In the genomic region with DNA sequence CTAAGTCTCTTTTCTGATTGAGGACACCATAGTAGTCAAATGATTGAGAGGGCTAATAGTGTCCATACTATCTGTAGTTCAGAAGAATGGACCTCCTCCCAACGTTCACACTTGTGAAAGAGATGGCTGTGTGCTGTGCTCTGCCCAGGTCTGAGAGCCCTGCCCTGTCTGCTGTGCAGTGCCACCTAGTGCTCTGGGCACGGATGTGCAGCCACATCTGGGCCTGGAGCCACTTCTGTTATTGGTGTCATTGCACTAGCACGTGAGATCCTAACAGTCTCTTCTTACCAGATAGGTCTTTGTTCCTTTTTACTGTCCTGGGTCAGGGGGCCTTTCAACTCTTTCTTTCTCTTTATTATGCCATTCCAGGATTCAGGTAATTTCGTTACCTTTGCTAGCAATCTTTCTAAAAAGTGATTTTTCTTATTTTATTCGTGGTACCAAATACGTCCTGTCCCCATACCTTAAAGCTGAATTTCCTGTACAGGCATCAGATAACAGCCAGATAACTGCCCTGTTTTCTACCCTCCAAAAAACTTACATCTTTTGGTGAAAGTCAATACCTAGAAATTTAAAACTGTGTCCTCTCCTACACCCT, we compare ENCODE assay signal across 8 cellular contexts. TPM values are rescaled to one million over a fixed set of nuclear protein-coding genes. Genes with fewer than 3 reads are reported as not detected.
DNase-seq lines count a peak whose midpoint lies in the region; ATAC-seq and TF ChIP-seq lines count a peak whose summit lies in the region.

No MANE protein-coding gene starts in this region.

- H4K20me1 ChIP-seq in Karpas-422 (ENCODE audit: insufficient read depth, low read depth, low read length) (no peaks in the 10 kb centered on the region), neural progenitor cell (ENCODE audit: low read depth) (peaks cover 26% of the 10 kb centered on the region)

- ATAC-seq in GM21515 (IDR thresholded peaks at IDR 0.05; ENCODE audit: unreplicated experiment), result peak; percentile 57

- H2AFZ ChIP-seq in Karpas-422 (ENCODE audit: low read length), result no peak overlapping the region
- H2AFZ ChIP-seq in neural progenitor cell (replicated peaks), result no peak overlapping the region

- H3K4me2 ChIP-seq in Karpas-422 (ENCODE audit: low read depth, low read length, poor library complexity, severe bottlenecking), result no peak overlapping the region
- H3K4me2 ChIP-seq in neural progenitor cell, result peak overlapping the region; percentile 53

- peaks cover 9% of the 10 kb centered on the region for H3K4me1 Mint-ChIP-seq in activated T-cell treated with anti-CD3 and anti-CD28 coated beads, Interleukin-2, amount 50 U/mL, for 24 hours (ENCODE audit: low read depth)
- peaks cover 8% of the 10 kb centered on the region for H3K4me1 Mint-ChIP-seq in neural progenitor cell
- peaks cover 9% of the 10 kb centered on the region for H3K4me1 Mint-ChIP-seq in stimulated activated naive CD8-positive, alpha-beta T cell treated with anti-CD3 and anti-CD28 coated beads, Interleukin-15, Interleukin-2, amounts not matched to agents 100 ng/mL and 50 ng/mL, for 24 hours (ENCODE audit: low read depth)

- H3K79me2 ChIP-seq in Karpas-422 (ENCODE audit: low read length) (peaks cover 2% of the 10 kb centered on the region; the same call in 1 of the 2 replicates), neural progenitor cell (ENCODE audit: low read depth) (no peaks in the 10 kb centered on the region)

- DNase-seq in COLO668 (lab: John Stamatoyannopoulos, UW; ENCODE audit: unreplicated experiment), result peak; percentile 77
- peak; percentile 93 for DNase-seq in Karpas-422
- peak; percentile 83 for DNase-seq in activated T-cell treated with anti-CD3 and anti-CD28 coated beads, Interleukin-2, amount 50 U/mL, for 24 hours
- peak; percentile 87 for DNase-seq in fibroblast of mammary gland (ENCODE audit: low read depth)
- peak; percentile 91 for DNase-seq in neural progenitor cell (ENCODE audit: low spot score)

- H3K4me3 ChIP-seq in Karpas-422 (ENCODE audit: low read length) (no peak overlapping the region), fibroblast of mammary gland (ENCODE audit: control insufficient read depth, low read depth, low read length) (no peak overlapping the region), neural progenitor cell (peak overlapping the region; percentile 3)

- H3K27ac Mint-ChIP-seq in activated T-cell treated with anti-CD3 and anti-CD28 coated beads, Interleukin-2, amount 50 U/mL, for 24 hours, result no peak overlapping the region
- no peak overlapping the region for H3K27ac Mint-ChIP-seq in neural progenitor cell
- H3K27ac Mint-ChIP-seq in stimulated activated naive CD8-positive, alpha-beta T cell treated with anti-CD3 and anti-CD28 coated beads, Interleukin-15, Interleukin-2, amounts not matched to agents 100 ng/mL and 50 ng/mL, for 24 hours, result peak overlapping the region; percentile 57

- peaks cover 90% of the 10 kb centered on the region for H3K36me3 Mint-ChIP-seq in activated T-cell treated with anti-CD3 and anti-CD28 coated beads, Interleukin-2, amount 50 U/mL, for 24 hours (ENCODE audit: low read depth)
- peaks cover 36% of the 10 kb centered on the region for H3K36me3 Mint-ChIP-seq in neural progenitor cell
- peaks cover 70% of the 10 kb centered on the region for H3K36me3 Mint-ChIP-seq in stimulated activated naive CD8-positive, alpha-beta T cell treated with anti-CD3 and anti-CD28 coated beads, Interleukin-15, Interleukin-2, amounts not matched to agents 100 ng/mL and 50 ng/mL, for 24 hours (ENCODE audit: low read depth)

- peaks cover 43% of the 10 kb centered on the region for H3F3A ChIP-seq in neural progenitor cell (ENCODE audit: low read depth)

- no peak overlapping the region for H3K27ac ChIP-seq in Karpas-422 (ENCODE audit: low read length)
- H3K27ac ChIP-seq in neural progenitor cell, result peak overlapping the region; percentile 31

- H3K9me3 ChIP-seq in Karpas-422 (ENCODE audit: low read length) (no peaks in the 10 kb centered on the region), neural progenitor cell (ENCODE audit: low read depth) (no peaks in the 10 kb centered on the region)

- no peaks in the 10 kb centered on the region for H3K27me3 Mint-ChIP-seq in activated T-cell treated with anti-CD3 and anti-CD28 coated beads, Interleukin-2, amount 50 U/mL, for 24 hours
- peaks cover 5% of the 10 kb centered on the region for H3K27me3 Mint-ChIP-seq in neural progenitor cell (ENCODE audit: insufficient read depth, low read depth)
- no peaks in the 10 kb centered on the region for H3K27me3 Mint-ChIP-seq in stimulated activated naive CD8-positive, alpha-beta T cell treated with anti-CD3 and anti-CD28 coated beads, Interleukin-15, Interleukin-2, amounts not matched to agents 100 ng/mL and 50 ng/mL, for 24 hours

- H3K9me2 ChIP-seq in Karpas-422 (replicated peaks; ENCODE audit: insufficient read depth, low read length), result no peaks in the 10 kb centered on the region

- no peaks in the 10 kb centered on the region for H3K9me3 Mint-ChIP-seq in activated T-cell treated with anti-CD3 and anti-CD28 coated beads, Interleukin-2, amount 50 U/mL, for 24 hours
- H3K9me3 Mint-ChIP-seq in neural progenitor cell, result no peaks in the 10 kb centered on the region
- H3K9me3 Mint-ChIP-seq in stimulated activated naive CD8-positive, alpha-beta T cell treated with anti-CD3 and anti-CD28 coated beads, Interleukin-15, Interleukin-2, amounts not matched to agents 100 ng/mL and 50 ng/mL, for 24 hours, result no peaks in the 10 kb centered on the region

- H3K4me3 Mint-ChIP-seq in activated T-cell treated with anti-CD3 and anti-CD28 coated beads, Interleukin-2, amount 50 U/mL, for 24 hours, result no peak overlapping the region
- no peak overlapping the region for H3K4me3 Mint-ChIP-seq in neural progenitor cell
- H3K4me3 Mint-ChIP-seq in stimulated activated naive CD8-positive, alpha-beta T cell treated with anti-CD3 and anti-CD28 coated beads, Interleukin-15, Interleukin-2, amounts not matched to agents 100 ng/mL and 50 ng/mL, for 24 hours, result no peak overlapping the region

- H3K9ac ChIP-seq in Karpas-422 (ENCODE audit: low read length) (no peak overlapping the region), neural progenitor cell (no peak overlapping the region)

- no peaks in the 10 kb centered on the region for H3K27me3 ChIP-seq in Karpas-422 (ENCODE audit: low read length)
- no peaks in the 10 kb centered on the region for H3K27me3 ChIP-seq in neural progenitor cell

- peaks cover 52% of the 10 kb centered on the region for H3K36me3 ChIP-seq in Karpas-422 (ENCODE audit: insufficient read depth, low read length)
- no peaks in the 10 kb centered on the region for H3K36me3 ChIP-seq in neural progenitor cell

- TF ChIP-seq CTCF in fibroblast of mammary gland (conservative IDR thresholded peaks at IDR 0.05; ENCODE audit: control insufficient read depth, insufficient read depth, low read depth, low read length), result peak; percentile 98
- peak; percentile 92 for TF ChIP-seq CTCF in neural progenitor cell (IDR thresholded peaks at IDR 0.05)

- H3K4me1 ChIP-seq in Karpas-422 (ENCODE audit: low read length) (peaks cover 8% of the 10 kb centered on the region), neural progenitor cell (peaks cover 42% of the 10 kb centered on the region)

TF ChIP-seq in PFSK-1, 5 proteins besides CTCF, POLR2A, EP300 and RAD21:
- TF ChIP-seq POLR2AphosphoS5 (IDR thresholded peaks at IDR 0.05; ENCODE audit: low read depth, low read length) (no peak), FOXP2 (optimal IDR thresholded peaks at IDR 0.05; ENCODE audit: borderline replicate concordance, extremely low read depth, extremely low read length, insufficient read depth) (peak; percentile 88)

RNA-seq across cellular contexts. Expression of a gene that starts 21.7 kb away (rescaled TPM):
- total RNA-seq in Karpas-422 (2014; rRNA removed; shearing (Covaris generic); ENCODE audit: low replicate concordance), result 36.3 and 65.4 TPM in 2 replicates
- 39.9 TPM for polyA plus RNA-seq in PFSK-1 (2012; ENCODE audit: insufficient read length, low read depth)
- total RNA-seq in neural progenitor cell (ENCODE audit: low replicate concordance), result 45.1 and 58.8 TPM in 2 replicates

RNA-seq across cellular contexts. Expression of a gene that starts 25.7 kb away (rescaled TPM):
- 4.4 and 18.1 TPM in 2 replicates for total RNA-seq in Karpas-422 (2014; rRNA removed; shearing (Covaris generic); ENCODE audit: low replicate concordance)
- 6.9 TPM for polyA plus RNA-seq in PFSK-1 (2012; ENCODE audit: insufficient read length, low read depth)
- total RNA-seq in neural progenitor cell (ENCODE audit: low replicate concordance), result 8.2 and 10.1 TPM in 2 replicates
